ENCODE assay signal across 17 cellular contexts in the genomic region with DNA sequence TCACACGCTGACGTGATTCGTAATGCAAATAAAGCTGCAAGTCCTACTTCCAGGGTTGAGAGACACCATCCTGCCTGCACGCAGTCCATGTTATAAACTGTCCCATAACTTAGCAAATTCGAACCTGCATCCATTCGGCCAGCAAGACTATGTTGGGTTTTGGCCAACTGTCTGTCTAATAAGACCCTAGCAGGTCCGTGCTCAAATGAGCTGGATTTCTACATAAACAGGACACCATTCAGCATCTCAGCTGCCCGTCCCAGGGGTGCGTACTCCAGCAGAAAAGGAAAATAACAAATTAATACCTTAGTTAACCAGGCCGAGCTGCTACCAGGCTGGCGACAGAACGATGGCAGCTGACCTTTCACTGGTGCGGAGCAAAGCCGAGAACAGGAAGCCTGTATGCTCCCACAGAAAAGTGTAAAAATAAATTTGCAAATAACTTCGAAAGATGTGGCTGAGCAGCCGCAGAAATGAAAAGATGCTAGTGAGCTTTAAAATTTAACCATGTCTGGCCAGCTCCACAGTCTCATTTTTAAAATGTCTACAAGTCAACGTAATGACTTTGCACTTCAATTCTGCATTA.
DNase-seq lines count a peak whose midpoint lies in the region; ATAC-seq, FAIRE-seq and TF ChIP-seq lines count a peak whose summit lies in the region.
"Had no signal": no experiment of that assay in that cellular context is flagged by ENCODE, and none has a peak within 500 bp of the region (broad histone marks: within the 10 kb centered on the region; RNA-seq: fewer than 3 reads in every experiment).

No MANE protein-coding gene starts in this region.

- peak; percentile 74 for FAIRE-seq in GM18507 (lab: Jason Lieb, UNC)

- POLR2A ChIA-PET in activated B cell treated with CpG ODN at 0.5 μM for 24 hours (lab: Charles Lee) = interaction anchor here (0.5 to 0.8 kb wide), 3 partner anchors 14 to 140 kb away, joined by 3 to 6 read pairs (median 6); a partner anchor contains a TSS

- peak; percentile 15 for DNase-seq in GM18507 (ENCODE audit: extremely low spot score, insufficient read length, low read depth)
- no peak for DNase-seq in activated B cell treated with CpG ODN at 0.5 μM for 24 hours
- DNase-seq in cerebellar cortex (ENCODE audit: low spot score) = no peak
- DNase-seq in middle frontal gyrus (ENCODE audit: extremely low spot score, low spot score) = no peak
- no peak for DNase-seq in NCI-H2081 treated with DMSO at 0.1 percent for 48 hours (lab: John Stamatoyannopoulos, UW)
- DNase-seq: body of pancreas; C1 segment of cervical spinal cord; effector CD8-positive, alpha-beta T cell; EL; foreskin melanocyte; HFFc6; MV-4-11; stimulated activated naive B cell treated with anti-CD40 and anti-IgM and Interleukin-4, amounts not matched to agents 10 μg/mL and 1 μg/mL and 100 μg/mL, for 72 hours had no signal

- ATAC-seq in GM19463 (IDR thresholded peaks at IDR 0.05; ENCODE audit: unreplicated experiment) = peak; percentile 78
- peak; percentile 77 for ATAC-seq in HG02852 (IDR thresholded peaks at IDR 0.05; ENCODE audit: unreplicated experiment)
- ATAC-seq in activated B cell treated with CpG ODN at 0.5 μM for 24 hours (ENCODE audit: low read depth) = no peak
- no peak for ATAC-seq in GM21515 (IDR thresholded peaks at IDR 0.05; ENCODE audit: unreplicated experiment)
- ATAC-seq: body of pancreas had no signal

- H3K27ac Mint-ChIP-seq in activated B cell treated with CpG ODN at 0.5 μM for 24 hours = no peak overlapping the region
- H3K27ac Mint-ChIP-seq: activated T-helper 1 cell treated with anti-CD3 and anti-CD28 coated beads, Interleukin-12 subunit alpha, Interleukin-12 subunit beta, Interleukin-2, Interleukin-4 antibody, amounts not matched to agents 30 ng/mL and 10 ng/mL and 1 ng/mL, durations not matched to agents 14 hours and 24 hours and 36 hours; HFFc6; stimulated activated naive B cell treated with anti-CD40 and anti-IgM and Interleukin-4, amounts not matched to agents 10 μg/mL and 1 μg/mL and 100 μg/mL, for 72 hours had no signal

- peaks cover 18% of the 10 kb centered on the region for H3K27me3 Mint-ChIP-seq in activated B cell treated with CpG ODN at 0.5 μM for 24 hours

- peaks cover 36% of the 10 kb centered on the region for H3K4me1 Mint-ChIP-seq in activated B cell treated with CpG ODN at 0.5 μM for 24 hours

- H3K4me3 Mint-ChIP-seq in activated B cell treated with CpG ODN at 0.5 μM for 24 hours = peak overlapping the region; percentile 49
- H3K4me3 Mint-ChIP-seq: activated T-helper 1 cell treated with anti-CD3 and anti-CD28 coated beads, Interleukin-12 subunit alpha, Interleukin-12 subunit beta, Interleukin-2, Interleukin-4 antibody, amounts not matched to agents 30 ng/mL and 10 ng/mL and 1 ng/mL, durations not matched to agents 14 hours and 24 hours and 36 hours; HFFc6 had no signal

- intact Hi-C loops in activated B cell treated with CpG ODN at 0.5 μM for 24 hours (cut with micrococcal nuclease) = no loop called here

- TF ChIP-seq CTCF in activated B cell treated with CpG ODN at 0.5 μM for 24 hours (IDR thresholded peaks at IDR 0.05) = no peak

- no peaks in the 10 kb centered on the region for H3K36me3 Mint-ChIP-seq in activated B cell treated with CpG ODN at 0.5 μM for 24 hours (ENCODE audit: low read depth)

- CTCF ChIA-PET in activated B cell treated with CpG ODN at 0.5 μM for 24 hours (lab: Charles Lee) = no interaction called here

- H3K9me3 Mint-ChIP-seq in activated B cell treated with CpG ODN at 0.5 μM for 24 hours = no peaks in the 10 kb centered on the region
- H3K9me3 Mint-ChIP-seq: activated T-helper 1 cell treated with anti-CD3 and anti-CD28 coated beads, Interleukin-12 subunit alpha, Interleukin-12 subunit beta, Interleukin-2, Interleukin-4 antibody, amounts not matched to agents 30 ng/mL and 10 ng/mL and 1 ng/mL, durations not matched to agents 14 hours and 24 hours and 36 hours; HFFc6; stimulated activated naive B cell treated with anti-CD40 and anti-IgM and Interleukin-4, amounts not matched to agents 10 μg/mL and 1 μg/mL and 100 μg/mL, for 72 hours had no signal

Comparison
In these comparisons a context has a peak if more than half of its experiments do, and no peak if none do; other contexts are left out.
1. ATAC-seq: peak in GM19463 (single experiment) and HG02852 (single experiment); none in activated B cell treated with CpG ODN at 0.5 μM for 24 hours (single experiment) and GM21515 (single experiment).